In genomic region chrX:15761564-15762191, GRCh38 we compare ENCODE assay signal across 8 cellular contexts. TPM values are rescaled to one million over a fixed set of nuclear protein-coding genes. Genes with fewer than 3 reads are reported as not detected.
A peak's percentile ranks its signal among the peaks of the same experiment; 100 is the strongest.
DNase-seq lines count a peak whose midpoint lies in the region; TF ChIP-seq lines count a peak whose summit lies in the region.

No MANE protein-coding gene starts in this region.

- TF ChIP-seq CTCF in BE2C (IDR thresholded peaks at IDR 0.05; ENCODE audit: low read depth, low read length) (peak; percentile 79), GM12864 (IDR thresholded peaks at IDR 0.05; ENCODE audit: low read depth, low read length, missing control alignments) (peak; percentile 73)

- DNase-seq in BE2C (peak; percentile 19), GM12864 (ENCODE audit: low read depth) (no peak), NCI-H1092 (lab: John Stamatoyannopoulos, UW) (peak; percentile 0), globus pallidus (ENCODE audit: low spot score) (peak; percentile 48), islet precursor cell (no peak), NCI-H187 treated with DMSO at 0.1 percent for 48 hours (lab: John Stamatoyannopoulos, UW) (no peak)
- peak; percentile 17 for DNase-seq in activated naive CD4-positive, alpha-beta T cell treated with anti-CD3 and anti-CD28 coated beads, Interleukin-2, amount 50 U/mL, for 16 hours
- peak; percentile 4 for DNase-seq in stimulated activated CD8-positive, alpha-beta memory T cell treated with anti-CD3 and anti-CD28 coated beads, Interleukin-15, amount 100 ng/mL, for 1 hour (ENCODE audit: low read depth)

- H3K27me3 ChIP-seq in BE2C: no peaks in the 10 kb centered on the region

- no peaks in the 10 kb centered on the region for H3K9me3 ChIP-seq in BE2C

- no peaks in the 10 kb centered on the region for H3K4me1 ChIP-seq in BE2C

- H3K4me3 ChIP-seq in BE2C (ENCODE audit: low read depth, low read length) (no peak overlapping the region), GM12864 (ENCODE audit: low read depth, low read length) (no peak overlapping the region)

- H3K36me3 ChIP-seq in BE2C: no peaks in the 10 kb centered on the region

RNA-seq across cellular contexts. Expression of gene CA5B, which starts 23.6 kb away (rescaled TPM):
- polyA plus RNA-seq in BE2C (2012; ENCODE audit: insufficient read depth, insufficient read length, low read depth): 1.5 TPM

RNA-seq across cellular contexts. Expression of gene ZRSR2, which starts 28.6 kb away (rescaled TPM):
- polyA plus RNA-seq in BE2C (2012; ENCODE audit: insufficient read depth, insufficient read length, low read depth): 23.4 TPM

Comparison
In these comparisons a context has a peak if more than half of its experiments do, and no peak if none do; other contexts are left out.
1. DNase-seq: peak in BE2C (single experiment), NCI-H1092 (single experiment), activated naive CD4-positive, alpha-beta T cell treated with anti-CD3 and anti-CD28 coated beads, Interleukin-2, amount 50 U/mL, for 16 hours (single experiment), globus pallidus (single experiment) and stimulated activated CD8-positive, alpha-beta memory T cell treated with anti-CD3 and anti-CD28 coated beads, Interleukin-15, amount 100 ng/mL, for 1 hour (single experiment); none in GM12864 (single experiment), islet precursor cell (single experiment) and NCI-H187 treated with DMSO at 0.1 percent for 48 hours (single experiment).